21 cellular contexts compared by ENCODE assay signal in genomic region chr4:19348746-19349145, GRCh38.
"Had no signal": no experiment of that assay in that cellular context is flagged by ENCODE, and none has a peak within 500 bp of the region (broad histone marks: within the 10 kb centered on the region; RNA-seq: fewer than 3 reads in every experiment).

No MANE protein-coding gene starts in this region.

- H3K27ac ChIP-seq: coronary artery, heart left ventricle, neutrophil, psoas muscle, right lobe of liver, tibial nerve, upper lobe of right lung, vagina had no signal

- H3K4me3 ChIP-seq: coronary artery, heart left ventricle, mucosa of descending colon, psoas muscle, right lobe of liver, tibial nerve, upper lobe of right lung, vagina had no signal

- H3K9me3 ChIP-seq: heart left ventricle, mucosa of descending colon, neutrophil, psoas muscle, right lobe of liver, tibial nerve, upper lobe of right lung, vagina had no signal

- H3K36me3 ChIP-seq: heart left ventricle, neutrophil, right lobe of liver, tibial nerve, upper lobe of right lung, vagina had no signal

- H3K27me3 ChIP-seq: heart left ventricle, neutrophil, right lobe of liver, tibial nerve, upper lobe of right lung, vagina had no signal

- DNase-seq: effector CD4-positive, alpha-beta T cell; endodermal cell; heart left ventricle; hippocampal formation; mucosa of descending colon; naive thymus-derived CD8-positive, alpha-beta T cell; psoas muscle; retina; right lobe of liver; stimulated activated CD4-positive, alpha-beta T cell treated with anti-CD3 and anti-CD28 coated beads, Interleukin-4, amount 100 ng/mL, for 1 hour; stimulated activated CD8-positive, alpha-beta memory T cell treated with anti-CD3 and anti-CD28 coated beads, Interleukin-4, amount 100 ng/mL, for 48 hours; stimulated activated naive CD8-positive, alpha-beta T cell treated with anti-CD3 and anti-CD28 coated beads, Interleukin-15, Interleukin-2, amounts not matched to agents 100 U/mL and 50 U/mL, for 24 hours; upper lobe of right lung had no signal

- H3K4me1 ChIP-seq: heart left ventricle, psoas muscle, right lobe of liver, tibial nerve, upper lobe of right lung, vagina had no signal

- ATAC-seq: heart left ventricle; left lobe of liver; mucosa of descending colon; naive thymus-derived CD8-positive, alpha-beta T cell; psoas muscle; right lobe of liver; stimulated activated effector memory CD8-positive, alpha-beta T cell treated with anti-CD3 and anti-CD28 coated beads, Interleukin-12 subunit alpha, Interleukin-12 subunit beta, amount 100 ng/mL, for 72 hours; stimulated activated naive CD8-positive, alpha-beta T cell treated with anti-CD3 and anti-CD28 coated beads, Interleukin-15, Interleukin-2, amounts not matched to agents 100 U/mL and 50 U/mL, for 24 hours; upper lobe of right lung had no signal

- FAIRE-seq: frontal cortex, islet of Langerhans had no signal
